8 cellular contexts compared by ENCODE assay signal in the genomic region with DNA sequence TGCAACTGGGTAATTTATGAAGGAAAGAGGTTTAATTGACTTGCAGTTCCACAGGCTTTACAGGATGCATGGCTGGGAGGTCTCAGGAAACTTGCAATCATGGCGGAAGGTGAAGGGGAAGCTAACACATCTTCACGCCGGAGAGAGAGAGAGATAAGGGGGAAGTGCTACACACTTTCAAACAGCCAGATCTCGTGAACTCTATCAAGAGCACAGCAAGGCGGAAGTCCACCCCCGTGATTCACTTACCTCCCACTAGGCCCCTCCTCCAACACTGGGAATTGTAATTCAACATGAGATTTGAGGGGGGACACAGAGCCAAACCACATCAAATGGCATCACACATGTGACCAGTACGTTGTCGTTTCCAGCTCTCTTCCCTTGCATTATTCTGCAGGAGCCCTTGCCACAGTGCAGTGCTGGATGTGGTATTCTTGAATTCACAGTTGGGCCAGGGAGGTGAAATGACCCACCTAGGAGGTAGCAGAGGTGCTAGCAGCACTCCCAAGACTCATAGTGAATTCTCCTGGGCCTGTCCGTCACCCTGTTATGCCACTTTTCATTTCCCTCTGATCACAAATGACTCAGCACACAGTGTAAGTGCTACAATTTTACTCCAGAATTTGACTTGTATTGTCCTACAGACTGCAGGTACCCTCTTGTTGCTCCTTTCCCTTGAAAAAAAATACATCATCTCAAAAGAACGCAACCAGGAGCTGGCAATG.
DNase-seq lines count a peak whose midpoint lies in the region; ATAC-seq and TF ChIP-seq lines count a peak whose summit lies in the region.
"Not testable (repeated sequence)": the region's sequence is repeated elsewhere in the genome, so short reads cannot be mapped to it uniquely, and the experiment has no call there.

No MANE protein-coding gene starts in this region.

- H3K4me3 ChIP-seq in CD4-positive, CD25-positive, alpha-beta regulatory T cell (ENCODE audit: low read depth, low read length); mucosa of descending colon: not testable (repeated sequence)

- not testable (repeated sequence) for ATAC-seq in CD4-positive, CD25-positive, alpha-beta regulatory T cell (ENCODE audit: low read depth in 2 of 2); activated naive CD8-positive, alpha-beta T cell treated with anti-CD3 and anti-CD28 coated beads, Interleukin-2, amount 10 ng/mL, durations not matched to agents 7 days and 5 days (ENCODE audit: low read depth); Right ventricle myocardium superior (ENCODE audit: poor library complexity)
- ATAC-seq in mucosa of descending colon: peak; percentile 51
- ATAC-seq in stimulated activated naive CD8-positive, alpha-beta T cell treated with anti-CD3 and anti-CD28 coated beads, Interleukin-15, Interleukin-2, amounts not matched to agents 100 U/mL and 50 U/mL, for 24 hours: peak; percentile 22

- not testable (repeated sequence) for H3K27me3 Mint-ChIP-seq in CD4-positive, CD25-positive, alpha-beta regulatory T cell; activated CD4-positive, alpha-beta memory T cell treated with anti-CD3 and anti-CD28 coated beads for 36 hours; activated T-helper 2 cell treated with anti-CD3 and anti-CD28 coated beads, Interferon-gamma antibody, Interleukin-2, Interleukin-4, amounts not matched to agents 10 μg/mL and 5 μg/mL and 100 μg/mL, durations not matched to agents 14 hours and 24 hours and 36 hours (ENCODE audit: low read depth); activated naive CD8-positive, alpha-beta T cell treated with anti-CD3 and anti-CD28 coated beads, Interleukin-2, amount 10 ng/mL, durations not matched to agents 7 days and 5 days

- H3K4me1 ChIP-seq in CD4-positive, CD25-positive, alpha-beta regulatory T cell (ENCODE audit: control insufficient read depth, insufficient read depth, low read length, poor library complexity, severe bottlenecking); mucosa of descending colon (ENCODE audit: low read depth): not testable (repeated sequence)

- H3K4me3 Mint-ChIP-seq in CD4-positive, CD25-positive, alpha-beta regulatory T cell: peak overlapping the region in 2 of 4 donors; percentile 39 to 64
- H3K4me3 Mint-ChIP-seq in activated CD4-positive, alpha-beta memory T cell treated with anti-CD3 and anti-CD28 coated beads for 36 hours; activated T-helper 2 cell treated with anti-CD3 and anti-CD28 coated beads, Interferon-gamma antibody, Interleukin-2, Interleukin-4, amounts not matched to agents 10 μg/mL and 5 μg/mL and 100 μg/mL, durations not matched to agents 14 hours and 24 hours and 36 hours (ENCODE audit: low read depth); activated naive CD8-positive, alpha-beta T cell treated with anti-CD3 and anti-CD28 coated beads, Interleukin-2, amount 10 ng/mL, durations not matched to agents 7 days and 5 days: not testable (repeated sequence)

- H3K9me3 ChIP-seq in CD4-positive, CD25-positive, alpha-beta regulatory T cell (ENCODE audit: control insufficient read depth in 2 of 2, low read length in 2 of 2); KOPT-K1 (ENCODE audit: insufficient read depth, low read length, poor library complexity, severe bottlenecking); mucosa of descending colon: not testable (repeated sequence)

- H3K9me3 Mint-ChIP-seq in CD4-positive, CD25-positive, alpha-beta regulatory T cell; activated CD4-positive, alpha-beta memory T cell treated with anti-CD3 and anti-CD28 coated beads for 36 hours; activated T-helper 2 cell treated with anti-CD3 and anti-CD28 coated beads, Interferon-gamma antibody, Interleukin-2, Interleukin-4, amounts not matched to agents 10 μg/mL and 5 μg/mL and 100 μg/mL, durations not matched to agents 14 hours and 24 hours and 36 hours; activated naive CD8-positive, alpha-beta T cell treated with anti-CD3 and anti-CD28 coated beads, Interleukin-2, amount 10 ng/mL, durations not matched to agents 7 days and 5 days: not testable (repeated sequence)

- not testable (repeated sequence) for H3K27me3 ChIP-seq in CD4-positive, CD25-positive, alpha-beta regulatory T cell (ENCODE audit: control insufficient read depth, insufficient read depth, low read length)

- peaks cover 0 to 26% (median 3%) of the 10 kb centered on the region in 4 donors for H3K4me1 Mint-ChIP-seq in CD4-positive, CD25-positive, alpha-beta regulatory T cell
- H3K4me1 Mint-ChIP-seq in activated CD4-positive, alpha-beta memory T cell treated with anti-CD3 and anti-CD28 coated beads for 36 hours (ENCODE audit: low read depth): peaks cover 14% of the 10 kb centered on the region
- H3K4me1 Mint-ChIP-seq in activated T-helper 2 cell treated with anti-CD3 and anti-CD28 coated beads, Interferon-gamma antibody, Interleukin-2, Interleukin-4, amounts not matched to agents 10 μg/mL and 5 μg/mL and 100 μg/mL, durations not matched to agents 14 hours and 24 hours and 36 hours (ENCODE audit: low read depth): peaks cover 17% of the 10 kb centered on the region
- H3K4me1 Mint-ChIP-seq in activated naive CD8-positive, alpha-beta T cell treated with anti-CD3 and anti-CD28 coated beads, Interleukin-2, amount 10 ng/mL, durations not matched to agents 7 days and 5 days: not testable (repeated sequence)

- H3K36me3 Mint-ChIP-seq in CD4-positive, CD25-positive, alpha-beta regulatory T cell; activated CD4-positive, alpha-beta memory T cell treated with anti-CD3 and anti-CD28 coated beads for 36 hours; activated naive CD8-positive, alpha-beta T cell treated with anti-CD3 and anti-CD28 coated beads, Interleukin-2, amount 10 ng/mL, durations not matched to agents 7 days and 5 days: not testable (repeated sequence)
- peaks cover 11% of the 10 kb centered on the region for H3K36me3 Mint-ChIP-seq in activated T-helper 2 cell treated with anti-CD3 and anti-CD28 coated beads, Interferon-gamma antibody, Interleukin-2, Interleukin-4, amounts not matched to agents 10 μg/mL and 5 μg/mL and 100 μg/mL, durations not matched to agents 14 hours and 24 hours and 36 hours (ENCODE audit: low read depth)

- intact Hi-C loops in activated CD4-positive, alpha-beta memory T cell treated with anti-CD3 and anti-CD28 coated beads for 36 hours (cut with micrococcal nuclease); activated T-helper 2 cell treated with anti-CD3 and anti-CD28 coated beads, Interferon-gamma antibody, Interleukin-2, Interleukin-4, amounts not matched to agents 10 μg/mL and 5 μg/mL and 100 μg/mL, durations not matched to agents 14 hours and 24 hours and 36 hours (cut with micrococcal nuclease); Right ventricle myocardium superior (cut with DNase I); mucosa of descending colon (cut with DNase I, micrococcal nuclease): not testable (repeated sequence)

- H3K27ac ChIP-seq in CD4-positive, CD25-positive, alpha-beta regulatory T cell (ENCODE audit: insufficient read depth, low read length, poor library complexity, severe bottlenecking): not testable (repeated sequence)
- H3K27ac ChIP-seq in KOPT-K1 (ENCODE audit: low read depth, low read length, poor library complexity, severe bottlenecking): peak overlapping the region; percentile 36

- peak overlapping the region; percentile 66 to 95 (median 93) for H3K27ac Mint-ChIP-seq in CD4-positive, CD25-positive, alpha-beta regulatory T cell
- H3K27ac Mint-ChIP-seq in activated CD4-positive, alpha-beta memory T cell treated with anti-CD3 and anti-CD28 coated beads for 36 hours: peak overlapping the region; percentile 67
- H3K27ac Mint-ChIP-seq in activated T-helper 2 cell treated with anti-CD3 and anti-CD28 coated beads, Interferon-gamma antibody, Interleukin-2, Interleukin-4, amounts not matched to agents 10 μg/mL and 5 μg/mL and 100 μg/mL, durations not matched to agents 14 hours and 24 hours and 36 hours: peak overlapping the region; percentile 94
- peak overlapping the region; percentile 6 for H3K27ac Mint-ChIP-seq in activated naive CD8-positive, alpha-beta T cell treated with anti-CD3 and anti-CD28 coated beads, Interleukin-2, amount 10 ng/mL, durations not matched to agents 7 days and 5 days

- not testable (repeated sequence) for TF ChIP-seq CTCF in mucosa of descending colon (IDR thresholded peaks at IDR 0.05)

- H3K36me3 ChIP-seq in CD4-positive, CD25-positive, alpha-beta regulatory T cell (ENCODE audit: control insufficient read depth, insufficient read depth, low read length); KOPT-K1 (ENCODE audit: insufficient read depth, low read length); mucosa of descending colon (ENCODE audit: low read depth): not testable (repeated sequence)

- CTCF ChIA-PET in activated CD4-positive, alpha-beta memory T cell treated with anti-CD3 and anti-CD28 coated beads for 36 hours (lab: Charles Lee): not testable (repeated sequence)

- POLR2A ChIA-PET in activated CD4-positive, alpha-beta memory T cell treated with anti-CD3 and anti-CD28 coated beads for 36 hours (lab: Charles Lee); activated naive CD8-positive, alpha-beta T cell treated with anti-CD3 and anti-CD28 coated beads, Interleukin-2, amount 10 ng/mL, durations not matched to agents 7 days and 5 days (lab: Charles Lee): not testable (repeated sequence)

- DNase-seq in CD4-positive, CD25-positive, alpha-beta regulatory T cell; activated CD4-positive, alpha-beta memory T cell treated with anti-CD3 and anti-CD28 coated beads for 36 hours; activated T-helper 2 cell treated with anti-CD3 and anti-CD28 coated beads, Interferon-gamma antibody, Interleukin-2, Interleukin-4, amounts not matched to agents 10 μg/mL and 5 μg/mL and 100 μg/mL, durations not matched to agents 14 hours and 24 hours and 36 hours (ENCODE audit: low spot score); activated naive CD8-positive, alpha-beta T cell treated with anti-CD3 and anti-CD28 coated beads, Interleukin-2, amount 10 ng/mL, durations not matched to agents 7 days and 5 days; mucosa of descending colon; stimulated activated naive CD8-positive, alpha-beta T cell treated with anti-CD3 and anti-CD28 coated beads, Interleukin-15, Interleukin-2, amounts not matched to agents 100 U/mL and 50 U/mL, for 24 hours: not testable (repeated sequence)
- DNase-seq in Right ventricle myocardium superior: peak; percentile 45

Comparison
In these comparisons a context has a peak if more than half of its experiments do, and no peak if none do; other contexts are left out.
1. H3K27ac Mint-ChIP-seq: peak in every context shown above with its lines; median percentile 94 in activated T-helper 2 cell treated with anti-CD3 and anti-CD28 coated beads, Interferon-gamma antibody, Interleukin-2, Interleukin-4, amounts not matched to agents 10 μg/mL and 5 μg/mL and 100 μg/mL, durations not matched to agents 14 hours and 24 hours and 36 hours; 93 in CD4-positive, CD25-positive, alpha-beta regulatory T cell; 67 in activated CD4-positive, alpha-beta memory T cell treated with anti-CD3 and anti-CD28 coated beads for 36 hours; 6 in activated naive CD8-positive, alpha-beta T cell treated with anti-CD3 and anti-CD28 coated beads, Interleukin-2, amount 10 ng/mL, durations not matched to agents 7 days and 5 days.